ENCODE assay signal across 23 cellular contexts in genomic region chr20:24981282-24981681, GRCh38. TPM values are rescaled to one million over a fixed set of nuclear protein-coding genes. Genes with fewer than 3 reads are reported as not detected.
DNase-seq lines count a peak whose midpoint lies in the region; ATAC-seq lines count a peak whose summit lies in the region.
"Had no signal": no experiment of that assay in that cellular context is flagged by ENCODE, and none has a peak within 500 bp of the region (broad histone marks: within the 10 kb centered on the region; RNA-seq: fewer than 3 reads in every experiment).

No MANE protein-coding gene starts in this region.

- peak overlapping the region; percentile 46 for H3K27ac Mint-ChIP-seq in activated CD4-positive, alpha-beta T cell treated with anti-CD3 and anti-CD28 coated beads, Interleukin-2, amount 10 ng/mL, durations not matched to agents 7 days and 5 days
- no peak overlapping the region for H3K27ac Mint-ChIP-seq in activated CD4-positive, alpha-beta T cell treated with anti-CD3 and anti-CD28 coated beads for 36 hours
- H3K27ac Mint-ChIP-seq in activated naive CD8-positive, alpha-beta T cell treated with anti-CD3 and anti-CD28 coated beads, Interleukin-2, amount 50 U/mL, for 24 hours, result no peak overlapping the region
- H3K27ac Mint-ChIP-seq: GM23338; stimulated activated naive B cell treated with anti-CD40 and anti-IgM and Interleukin-4, amounts not matched to agents 10 μg/mL and 1 μg/mL and 100 μg/mL, for 72 hours had no signal

- CTCF ChIA-PET in activated CD4-positive, alpha-beta T cell treated with anti-CD3 and anti-CD28 coated beads, Interleukin-2, amount 10 ng/mL, durations not matched to agents 7 days and 5 days (lab: Charles Lee), result interaction anchor here (1.0 to 1.4 kb wide), 3 partner anchors 27 to 84 kb away, joined by 3 to 5 read pairs (median 3); no protein-coding TSS in a partner anchor
- CTCF ChIA-PET in activated CD4-positive, alpha-beta T cell treated with anti-CD3 and anti-CD28 coated beads for 36 hours (lab: Charles Lee), result interaction anchor here (0.7 to 0.8 kb wide), 2 partner anchors 8 to 1146 kb away, joined by 4 to 5 read pairs; no protein-coding TSS in a partner anchor

- POLR2A ChIA-PET in activated CD4-positive, alpha-beta T cell treated with anti-CD3 and anti-CD28 coated beads, Interleukin-2, amount 10 ng/mL, durations not matched to agents 7 days and 5 days (lab: Charles Lee), result no interaction called here
- POLR2A ChIA-PET in activated CD4-positive, alpha-beta T cell treated with anti-CD3 and anti-CD28 coated beads for 36 hours (lab: Charles Lee), result no interaction called here

- peaks cover 37% of the 10 kb centered on the region for H3K4me1 Mint-ChIP-seq in activated CD4-positive, alpha-beta T cell treated with anti-CD3 and anti-CD28 coated beads, Interleukin-2, amount 10 ng/mL, durations not matched to agents 7 days and 5 days
- peaks cover 13% of the 10 kb centered on the region for H3K4me1 Mint-ChIP-seq in activated CD4-positive, alpha-beta T cell treated with anti-CD3 and anti-CD28 coated beads for 36 hours
- peaks cover 42% of the 10 kb centered on the region for H3K4me1 Mint-ChIP-seq in activated naive CD8-positive, alpha-beta T cell treated with anti-CD3 and anti-CD28 coated beads, Interleukin-2, amount 50 U/mL, for 24 hours
- H3K4me1 Mint-ChIP-seq: GM23338 had no signal

- ATAC-seq in activated CD4-positive, alpha-beta T cell treated with anti-CD3 and anti-CD28 coated beads for 36 hours, result no peak
- peak; percentile 4 for ATAC-seq in activated naive CD8-positive, alpha-beta T cell treated with anti-CD3 and anti-CD28 coated beads, Interleukin-2, amount 50 U/mL, for 24 hours
- ATAC-seq in HG02588 (IDR thresholded peaks at IDR 0.05; ENCODE audit: unreplicated experiment) (no peak), GM21423 (IDR thresholded peaks at IDR 0.05; ENCODE audit: unreplicated experiment) (no peak)
- ATAC-seq: GM23338; stimulated activated naive B cell treated with anti-CD40 and anti-IgM and Interleukin-4, amounts not matched to agents 10 μg/mL and 1 μg/mL and 100 μg/mL, for 72 hours had no signal

- no peak for DNase-seq in activated CD4-positive, alpha-beta T cell treated with anti-CD3 and anti-CD28 coated beads, Interleukin-2, amount 10 ng/mL, durations not matched to agents 7 days and 5 days
- DNase-seq in activated CD4-positive, alpha-beta T cell treated with anti-CD3 and anti-CD28 coated beads for 36 hours, result no peak
- no peak for DNase-seq in activated naive CD8-positive, alpha-beta T cell treated with anti-CD3 and anti-CD28 coated beads, Interleukin-2, amount 50 U/mL, for 24 hours
- DNase-seq in superior temporal gyrus (ENCODE audit: extremely low spot score), result peak; percentile 4
- DNase-seq in cortex of kidney (lab: John Stamatoyannopoulos, UW), result no peak
- DNase-seq: 8988T; activated CD4-positive, alpha-beta T cell treated with anti-CD3 and anti-CD28 coated beads for 4 hours; CD4-positive, alpha-beta memory T cell; dermis blood vessel endothelial cell; mammary epithelial cell; NCI-H2081 treated with DMSO at 0.1 percent for 48 hours; NCI-H774; small intestine; stimulated activated naive B cell treated with anti-CD40 and anti-IgM and Interleukin-4, amounts not matched to agents 10 μg/mL and 1 μg/mL and 100 μg/mL, for 72 hours had no signal

- H3K27ac ChIP-seq in layer of hippocampus (ENCODE audit: low read depth, low read length), result peak overlapping the region; percentile 48
- H3K27ac ChIP-seq: thoracic aorta had no signal

- H3K36me3 Mint-ChIP-seq in activated CD4-positive, alpha-beta T cell treated with anti-CD3 and anti-CD28 coated beads, Interleukin-2, amount 10 ng/mL, durations not matched to agents 7 days and 5 days (ENCODE audit: low read depth), result peaks cover 71% of the 10 kb centered on the region
- peaks cover 69% of the 10 kb centered on the region for H3K36me3 Mint-ChIP-seq in activated CD4-positive, alpha-beta T cell treated with anti-CD3 and anti-CD28 coated beads for 36 hours (ENCODE audit: low read depth)
- peaks cover 79% of the 10 kb centered on the region for H3K36me3 Mint-ChIP-seq in activated naive CD8-positive, alpha-beta T cell treated with anti-CD3 and anti-CD28 coated beads, Interleukin-2, amount 50 U/mL, for 24 hours (ENCODE audit: low read depth)

- no peaks in the 10 kb centered on the region for H3K27me3 ChIP-seq in layer of hippocampus (ENCODE audit: control insufficient read depth, insufficient read depth, low read length)

- intact Hi-C loops in activated CD4-positive, alpha-beta T cell treated with anti-CD3 and anti-CD28 coated beads for 36 hours (cut with DNase I, micrococcal nuclease), result no loop called here

- no peaks in the 10 kb centered on the region for H3K27me3 Mint-ChIP-seq in activated CD4-positive, alpha-beta T cell treated with anti-CD3 and anti-CD28 coated beads, Interleukin-2, amount 10 ng/mL, durations not matched to agents 7 days and 5 days
- H3K27me3 Mint-ChIP-seq in activated CD4-positive, alpha-beta T cell treated with anti-CD3 and anti-CD28 coated beads for 36 hours, result no peaks in the 10 kb centered on the region
- H3K27me3 Mint-ChIP-seq in activated naive CD8-positive, alpha-beta T cell treated with anti-CD3 and anti-CD28 coated beads, Interleukin-2, amount 50 U/mL, for 24 hours, result no peaks in the 10 kb centered on the region
- H3K27me3 Mint-ChIP-seq: CD4-positive, alpha-beta memory T cell; stimulated activated naive B cell treated with anti-CD40 and anti-IgM and Interleukin-4, amounts not matched to agents 10 μg/mL and 1 μg/mL and 100 μg/mL, for 72 hours had no signal

- no peak overlapping the region for H3K4me3 Mint-ChIP-seq in activated CD4-positive, alpha-beta T cell treated with anti-CD3 and anti-CD28 coated beads, Interleukin-2, amount 10 ng/mL, durations not matched to agents 7 days and 5 days
- H3K4me3 Mint-ChIP-seq in activated CD4-positive, alpha-beta T cell treated with anti-CD3 and anti-CD28 coated beads for 36 hours, result no peak overlapping the region
- H3K4me3 Mint-ChIP-seq in activated naive CD8-positive, alpha-beta T cell treated with anti-CD3 and anti-CD28 coated beads, Interleukin-2, amount 50 U/mL, for 24 hours, result no peak overlapping the region
- H3K4me3 Mint-ChIP-seq: CD4-positive, alpha-beta memory T cell; GM23338; stimulated activated naive B cell treated with anti-CD40 and anti-IgM and Interleukin-4, amounts not matched to agents 10 μg/mL and 1 μg/mL and 100 μg/mL, for 72 hours had no signal

- peaks cover 5% of the 10 kb centered on the region for H3K9me3 Mint-ChIP-seq in activated CD4-positive, alpha-beta T cell treated with anti-CD3 and anti-CD28 coated beads, Interleukin-2, amount 10 ng/mL, durations not matched to agents 7 days and 5 days
- H3K9me3 Mint-ChIP-seq in activated CD4-positive, alpha-beta T cell treated with anti-CD3 and anti-CD28 coated beads for 36 hours (ENCODE audit: low read depth), result peaks cover 5% of the 10 kb centered on the region
- H3K9me3 Mint-ChIP-seq in activated naive CD8-positive, alpha-beta T cell treated with anti-CD3 and anti-CD28 coated beads, Interleukin-2, amount 50 U/mL, for 24 hours, result peaks cover 5% of the 10 kb centered on the region

RNA-seq across cellular contexts. Expression of gene APMAP, which starts 11.3 kb away (rescaled TPM):
- total RNA-seq in activated CD4-positive, alpha-beta T cell treated with anti-CD3 and anti-CD28 coated beads, Interleukin-2, amount 10 ng/mL, durations not matched to agents 7 days and 5 days, result 10 to 100 TPM; 38.7 to 41.3 TPM
- 10 to 100 TPM; 26.8 to 34.0 TPM for total RNA-seq in activated CD4-positive, alpha-beta T cell treated with anti-CD3 and anti-CD28 coated beads for 36 hours

RNA-seq across cellular contexts. Expression of gene CST7, which starts 32.2 kb away (rescaled TPM):
- 10 to 100 TPM; 25.9 to 26.7 TPM for total RNA-seq in activated CD4-positive, alpha-beta T cell treated with anti-CD3 and anti-CD28 coated beads, Interleukin-2, amount 10 ng/mL, durations not matched to agents 7 days and 5 days
- total RNA-seq in activated CD4-positive, alpha-beta T cell treated with anti-CD3 and anti-CD28 coated beads for 36 hours, result 10 to 100 TPM; 10.7 to 14.0 TPM
- total RNA-seq: dermis blood vessel endothelial cell, GM23338, HT-29, kidney epithelial cell, mammary epithelial cell, MCF 10A, pulmonary artery endothelial cell had no signal
